23 cellular contexts compared by ENCODE assay signal in the genomic region with DNA sequence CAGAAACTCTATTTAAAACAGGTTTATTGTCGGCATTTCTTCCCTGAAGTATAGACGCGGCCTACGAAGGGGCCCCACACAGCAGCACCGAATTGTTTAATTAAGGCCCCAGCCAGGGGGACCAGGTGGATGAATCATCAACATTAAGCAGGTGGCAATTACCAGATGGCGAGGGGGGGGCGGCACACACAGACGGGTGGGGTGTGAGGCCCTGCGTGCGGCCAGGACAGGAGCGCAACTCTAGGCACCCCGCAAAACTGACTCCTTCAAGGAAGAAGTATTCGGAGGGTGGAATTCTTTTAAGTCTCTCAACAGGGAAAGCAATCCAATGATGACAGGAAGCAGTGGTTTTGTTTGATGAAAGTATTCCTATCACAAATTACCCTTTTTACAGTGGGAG.
"Had no signal": no experiment of that assay in that cellular context is flagged by ENCODE, and none has a peak within 500 bp of the region (broad histone marks: within the 10 kb centered on the region; RNA-seq: fewer than 3 reads in every experiment).

No MANE protein-coding gene starts in this region.

- H3K27me3 ChIP-seq: gastrocnemius medialis, ovary, sigmoid colon, thyroid gland, vagina had no signal

- ATAC-seq: gastrocnemius medialis; left ventricle myocardium superior; lower lobe of right lung; naive thymus-derived CD8-positive, alpha-beta T cell; psoas muscle; right cardiac atrium; stimulated activated effector memory CD8-positive, alpha-beta T cell treated with anti-CD3 and anti-CD28 coated beads, Interleukin-12 subunit alpha, Interleukin-12 subunit beta, amount 100 ng/mL, for 72 hours had no signal

- H3K36me3 ChIP-seq: gastrocnemius medialis, lower lobe of right lung, ovary, sigmoid colon, stomach, thyroid gland, vagina had no signal

- H3K27ac ChIP-seq: dorsolateral prefrontal cortex, gastrocnemius medialis, lower lobe of right lung, ovary, psoas muscle, sigmoid colon, stomach, thyroid gland, vagina had no signal

- DNase-seq: dorsolateral prefrontal cortex; effector CD4-positive, alpha-beta T cell; foreskin fibroblast; gastrocnemius medialis; head of caudate nucleus; left ventricle myocardium superior; lower lobe of right lung; naive thymus-derived CD8-positive, alpha-beta T cell; nephron progenitor cell; occipital lobe; ovary; posterior cingulate gyrus; psoas muscle; right cardiac atrium; sigmoid colon; stimulated activated CD4-positive, alpha-beta T cell treated with anti-CD3 and anti-CD28 coated beads, Interleukin-2, amount 100 ng/mL, for 24 hours; stimulated activated CD4-positive, alpha-beta T cell treated with anti-CD3 and anti-CD28 coated beads, Interleukin-4, amount 100 ng/mL, for 24 hours; stimulated activated naive CD4-positive, alpha-beta T cell treated with Interleukin-2 at 50 U/mL for 16 hours; stomach; thyroid gland; trophoblast cell had no signal

- H3K4me1 ChIP-seq: gastrocnemius medialis, lower lobe of right lung, psoas muscle, sigmoid colon, stomach, thyroid gland, vagina had no signal

- H3K9me3 ChIP-seq: gastrocnemius medialis, lower lobe of right lung, ovary, psoas muscle, sigmoid colon, thyroid gland, vagina had no signal

- H3K4me3 ChIP-seq: dorsolateral prefrontal cortex, gastrocnemius medialis, lower lobe of right lung, ovary, psoas muscle, sigmoid colon, stomach, thyroid gland, vagina had no signal
